18 cellular contexts compared by ENCODE assay signal in the genomic region with DNA sequence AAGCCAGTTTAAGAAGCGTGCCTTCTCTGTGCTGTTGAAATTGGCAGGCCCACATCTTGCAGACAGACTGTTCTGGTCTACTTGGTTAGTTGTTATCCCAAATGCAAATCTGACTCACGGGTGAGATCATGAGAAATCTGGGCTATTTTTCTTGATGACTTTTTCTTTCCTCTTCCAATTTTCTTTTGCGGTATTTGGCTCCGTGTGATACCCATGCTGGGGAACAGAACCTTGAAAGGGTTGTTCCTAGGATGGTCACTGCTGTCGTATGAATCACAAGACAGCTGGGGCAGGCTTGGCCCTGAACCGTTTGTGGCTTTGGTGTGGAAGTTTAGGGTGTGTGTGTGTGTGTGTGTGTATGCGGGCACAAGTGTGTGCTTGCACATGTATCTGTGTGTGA. TPM values are rescaled to one million over a fixed set of nuclear protein-coding genes. Genes with fewer than 3 reads are reported as not detected.
A peak's percentile ranks its signal among the peaks of the same experiment; 100 is the strongest.
DNase-seq lines count a peak whose midpoint lies in the region; ATAC-seq lines count a peak whose summit lies in the region.
"Had no signal": no experiment of that assay in that cellular context is flagged by ENCODE, and none has a peak within 500 bp of the region (broad histone marks: within the 10 kb centered on the region; RNA-seq: fewer than 3 reads in every experiment).

No MANE protein-coding gene starts in this region.

- 61% methylated on average over 7 of the region's 7 CpGs for WGBS in right cardiac atrium
- WGBS in aorta, 2 donors: 5 to 8% methylated on average over 7 of the region's 7 CpGs

- H3K4me1 Mint-ChIP-seq in naive thymus-derived CD8-positive, alpha-beta T cell: no peaks in the 10 kb centered on the region

- peaks cover 9 to 29% (median 13%) of the 10 kb centered on the region in 5 donors for H3K27me3 Mint-ChIP-seq in naive thymus-derived CD8-positive, alpha-beta T cell

- no peaks in the 10 kb centered on the region for H3K27me3 ChIP-seq in right cardiac atrium (ENCODE audit: control insufficient read depth, insufficient read depth)
- no peaks in the 10 kb centered on the region for H3K27me3 ChIP-seq in aorta (ENCODE audit: control insufficient read depth in 1 of 2, insufficient read depth in 2 of 2, low read length in 1 of 2)

- H3K4me3 Mint-ChIP-seq in naive thymus-derived CD8-positive, alpha-beta T cell: no peak overlapping the region
- H3K4me3 Mint-ChIP-seq: activated CD8-positive, alpha-beta T cell treated with anti-CD3 and anti-CD28 coated beads for 36 hours; CD8-positive, alpha-beta T cell had no signal

- no peak overlapping the region for H3K4me3 ChIP-seq in right cardiac atrium (ENCODE audit: low read length)
- H3K4me3 ChIP-seq in aorta (ENCODE audit: low read length in 2 of 2): no peak overlapping the region
- H3K4me3 ChIP-seq: A549 had no signal

- peak; percentile 63 for ATAC-seq in Right ventricle myocardium superior (ENCODE audit: poor library complexity)
- ATAC-seq in right cardiac atrium: peak; percentile 33 to 81
- ATAC-seq in aorta (ENCODE audit: low FRiP score): peak; percentile 88
- ATAC-seq in naive thymus-derived CD8-positive, alpha-beta T cell: no peak
- ATAC-seq in GM18858 (IDR thresholded peaks at IDR 0.05; ENCODE audit: unreplicated experiment): no peak
- ATAC-seq: activated CD8-positive, alpha-beta T cell treated with anti-CD3 and anti-CD28 coated beads for 36 hours; CD8-positive, alpha-beta T cell had no signal

- H3K4me1 ChIP-seq in right cardiac atrium (ENCODE audit: control insufficient read depth, insufficient read depth, low read length) (peaks cover 5% of the 10 kb centered on the region), aorta (ENCODE audit: control insufficient read depth in 1 of 2, insufficient read depth in 2 of 2, low read length in 2 of 2) (peaks cover 0 to 5% of the 10 kb centered on the region in 2 donors)
- H3K4me1 ChIP-seq: A549 had no signal

- H3K9me3 ChIP-seq in right cardiac atrium (ENCODE audit: control insufficient read depth, low read length) (no peaks in the 10 kb centered on the region), aorta (ENCODE audit: control insufficient read depth, low read length) (no peaks in the 10 kb centered on the region)

- H3K9me3 Mint-ChIP-seq in naive thymus-derived CD8-positive, alpha-beta T cell: peaks cover 0 to 6% (median 0%) of the 10 kb centered on the region in 9 donors
- H3K9me3 Mint-ChIP-seq: CD8-positive, alpha-beta T cell had no signal

- POLR2A ChIA-PET in naive thymus-derived CD8-positive, alpha-beta T cell (lab: Charles Lee): no interaction called here

- H3K36me3 ChIP-seq in aorta (ENCODE audit: control insufficient read depth in 1 of 2, insufficient read depth in 2 of 2, low read length in 1 of 2): no peaks in the 10 kb centered on the region

- intact Hi-C loops in Right ventricle myocardium superior (cut with DNase I): no loop called here
- intact Hi-C loops in cardiac septum (cut with DNase I): no loop called here
- intact Hi-C loops in right cardiac atrium (cut with DNase I): no loop called here
- intact Hi-C loops in aorta (cut with DNase I): no loop called here

- H3K27ac ChIP-seq in right cardiac atrium (ENCODE audit: low read length) (peak overlapping the region; percentile 17), aorta (ENCODE audit: low read depth in 1 of 2, low read length in 2 of 2) (peak overlapping the region; percentile 49 to 89)
- H3K27ac ChIP-seq: A549, VCaP had no signal

- no peaks in the 10 kb centered on the region for H3K36me3 Mint-ChIP-seq in naive thymus-derived CD8-positive, alpha-beta T cell
- H3K36me3 Mint-ChIP-seq: CD8-positive, alpha-beta T cell had no signal

- H3K27ac Mint-ChIP-seq in naive thymus-derived CD8-positive, alpha-beta T cell: no peak overlapping the region
- H3K27ac Mint-ChIP-seq: activated CD8-positive, alpha-beta T cell treated with anti-CD3 and anti-CD28 coated beads for 36 hours; CD8-positive, alpha-beta T cell had no signal

- DNase-seq in Right ventricle myocardium superior (no peak), cardiac septum (ENCODE audit: low spot score) (no peak), astrocyte of the hippocampus (ENCODE audit: low read depth, low spot score) (peak; percentile 78), right cardiac atrium (peak in 2 of 3 donors; percentile 27 to 30), aorta (peak in 1 of 2 donors; percentile 63), SW 1271 (lab: John Stamatoyannopoulos, UW) (no peak)
- no peak for DNase-seq in naive thymus-derived CD8-positive, alpha-beta T cell
- DNase-seq: activated CD8-positive, alpha-beta T cell treated with anti-CD3 and anti-CD28 coated beads for 36 hours; CD8-positive, alpha-beta T cell; DMS79 treated with DMSO at 0.1 percent for 48 hours; KBM-7; NCI-H1092 treated with DMSO at 0.1 percent for 48 hours; NCI-H774; posterior cingulate gyrus; stimulated activated naive CD4-positive, alpha-beta T cell had no signal

RNA-seq across cellular contexts. Expression of gene PDZD2, which starts 24.6 kb away (rescaled TPM):
- total RNA-seq in Right ventricle myocardium superior (81.5 TPM), cardiac septum (67.1 TPM), right cardiac atrium (100 to 1,000 TPM; 103 to 188 (median 111) TPM), aorta (10 to 100 TPM in 1 of 2 donors, 1 to 10 TPM in 1; 7.8 to 18.0 TPM)
- polyA plus RNA-seq in right cardiac atrium (40.4 TPM), aorta (1 to 10 TPM; 2.8 TPM)
- 1 to 10 TPM; 1.2 to 1.4 TPM for total RNA-seq in naive thymus-derived CD8-positive, alpha-beta T cell
- polyA plus RNA-seq in naive thymus-derived CD8-positive, alpha-beta T cell: 1 to 10 TPM in 1 of 3 donors, under 1 TPM in 1, not detected in 1; 0.73 to 1.7 TPM
- total RNA-seq: activated CD8-positive, alpha-beta T cell treated with anti-CD3 and anti-CD28 coated beads for 36 hours had no signal

Comparison
In these comparisons a context has a peak if more than half of its experiments do, and no peak if none do; other contexts are left out.
1. DNase-seq: peak in astrocyte of the hippocampus (single experiment) and right cardiac atrium (2 of 3); none in Right ventricle myocardium superior (single experiment), cardiac septum (single experiment), naive thymus-derived CD8-positive, alpha-beta T cell (0 of 10) and SW 1271 (0 of 2).
2. ATAC-seq: peak in Right ventricle myocardium superior (single experiment), right cardiac atrium (2 of 2) and aorta (single experiment); none in naive thymus-derived CD8-positive, alpha-beta T cell (0 of 2) and GM18858 (single experiment).